In the genomic region with DNA sequence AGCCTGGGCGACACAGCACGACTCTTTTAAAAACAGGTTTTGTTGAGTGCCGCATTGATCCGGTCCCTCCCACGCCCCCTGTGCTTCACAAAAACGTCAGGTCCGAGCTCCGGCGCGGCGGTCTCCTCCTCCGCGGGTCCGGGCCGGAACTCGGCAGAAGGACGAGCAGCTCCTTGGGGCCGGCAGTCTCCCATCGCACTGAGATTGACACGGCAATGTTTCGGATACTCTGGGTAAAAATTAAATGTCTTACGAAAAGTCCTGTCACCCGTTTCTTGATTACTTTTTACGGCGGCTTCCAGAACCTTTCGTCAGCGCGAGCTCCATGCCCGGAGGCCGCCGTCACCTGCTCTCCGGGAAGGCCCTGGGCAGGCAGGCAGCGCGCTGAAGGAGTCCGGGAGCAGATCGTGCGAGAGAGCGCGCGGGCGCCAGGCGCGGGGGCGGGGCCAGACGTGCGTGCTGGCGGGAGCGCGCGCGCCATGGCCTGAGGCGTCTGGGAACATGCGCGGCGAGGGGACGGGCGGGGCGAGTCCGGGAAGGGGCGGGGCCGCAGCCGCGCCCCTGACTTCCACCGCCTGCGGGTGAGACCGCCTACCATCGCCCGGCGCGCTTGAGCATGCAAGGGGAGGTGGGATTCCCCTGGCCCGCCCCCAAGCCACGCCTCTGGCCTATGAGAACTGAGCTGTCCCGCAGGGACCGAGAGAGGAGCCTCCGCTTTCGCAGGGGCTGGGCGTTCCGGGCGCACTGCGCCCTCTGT, we compare ENCODE assay signal across 8 cellular contexts. TPM values are rescaled to one million over a fixed set of nuclear protein-coding genes. Genes with fewer than 3 reads are reported as not detected.
DNase-seq lines count a peak whose midpoint lies in the region; ATAC-seq and TF ChIP-seq lines count a peak whose summit lies in the region.

No MANE protein-coding gene starts in this region.

- DNase-seq in DMS79 treated with DMSO at 0.1 percent for 48 hours (lab: John Stamatoyannopoulos, UW) (peak; percentile 96), Panc1 (ENCODE audit: low read depth, low spot score) (peak; percentile 89), myocyte (ENCODE audit: low read depth) (peak; percentile 99)
- peak; percentile 100 for DNase-seq in activated T-cell treated with anti-CD3 and anti-CD28 coated beads, Interleukin-2, amount 50 U/mL, for 72 hours
- peak; percentile 99 to 100 for DNase-seq in stimulated activated CD8-positive, alpha-beta memory T cell treated with anti-CD3 and anti-CD28 coated beads, Interleukin-7, amount 100 ng/mL, for 4 hours (ENCODE audit: low read depth in 2 of 2)

- H3K79me2 ChIP-seq in KMS-11 (ENCODE audit: insufficient read depth, low read depth) = no peaks in the 10 kb centered on the region; the same call in 1 of the 2 replicates

- H3K27ac ChIP-seq in KMS-11 (peak overlapping the region; percentile 64), Panc1 (ENCODE audit: low read length) (peak overlapping the region; percentile 87)

- peak overlapping the region; percentile 35; the same call in 1 of the 2 replicates for H3K4me2 ChIP-seq in KMS-11

- peaks cover 0 to 2% of the 10 kb centered on the region in 2 donors for H3K36me3 Mint-ChIP-seq in activated T-cell treated with anti-CD3 and anti-CD28 coated beads, Interleukin-2, amount 50 U/mL, for 72 hours (ENCODE audit: insufficient read depth in 2 of 2)

- H4K20me1 ChIP-seq in KMS-11 (ENCODE audit: insufficient read depth) = no peaks in the 10 kb centered on the region

- in situ Hi-C loops in Panc1 (cut with HindIII; ENCODE audit: low pct_unique_long_range_greater_than_20kb, low sequenced_read_pairs) = no loop called here

- H3K4me3 ChIP-seq in KMS-11 (IDR thresholded peaks at IDR 0.05; ENCODE audit: insufficient read depth, low read depth, low read length) (no peak overlapping the region), Panc1 (ENCODE audit: low read depth in 2 of 2, low read length in 2 of 2) (peak overlapping the region; percentile 62 to 67)

- CTCF ChIA-PET in Panc1 (lab: Charles Lee) = interaction anchor here (0.5 to 3.2 kb wide), 23 partner anchors 8 to 572 kb away, joined by 3 to 19 read pairs (median 4); no protein-coding TSS in a partner anchor

- intact Hi-C loops in Panc1 (cut with micrococcal nuclease; ENCODE audit: unreplicated experiment) = loop anchor here (5.0 kb wide), 3 partner anchors 51 to 271 kb away; no protein-coding TSS in a partner anchor

- peak; percentile 90 for ATAC-seq in GM21786 (IDR thresholded peaks at IDR 0.05; ENCODE audit: unreplicated experiment)
- peak; percentile 99 for ATAC-seq in Panc1
- peak; percentile 98 for ATAC-seq in activated T-cell treated with anti-CD3 and anti-CD28 coated beads, Interleukin-2, amount 50 U/mL, for 72 hours (replicated peaks in 1 of 2)
- peak; percentile 99 for ATAC-seq in esophagus mucosa

- peak overlapping the region; percentile 83 to 87 for H3K4me3 Mint-ChIP-seq in activated T-cell treated with anti-CD3 and anti-CD28 coated beads, Interleukin-2, amount 50 U/mL, for 72 hours

- peaks cover 5% of the 10 kb centered on the region for H3K4me1 Mint-ChIP-seq in activated T-cell treated with anti-CD3 and anti-CD28 coated beads, Interleukin-2, amount 50 U/mL, for 72 hours (ENCODE audit: low read depth)

- 0 out of 2 replicates have a peak, but pooled peaks cover 3% of the 10 kb centered on the region for H3K36me3 ChIP-seq in KMS-11 (ENCODE audit: insufficient read depth)
- H3K36me3 ChIP-seq in Panc1 (ENCODE audit: control insufficient read depth, insufficient read depth, low read length) = no peaks in the 10 kb centered on the region

- POLR2A ChIA-PET in Panc1 (lab: Charles Lee) = interaction anchor here (0.5 to 0.9 kb wide), 6 partner anchors 26 to 293 kb away, joined by 3 to 7 read pairs (median 4); no protein-coding TSS in a partner anchor

- no TSS peak for BruUV-seq in Panc1 (replicated peaks; lab: Mats Ljungman, UMichigan)

- peak overlapping the region; percentile 62; the same call in 1 of the 2 replicates for H3K9ac ChIP-seq in KMS-11

- H3K27me3 ChIP-seq in KMS-11 (ENCODE audit: insufficient read depth, low read depth) (no peaks in the 10 kb centered on the region), Panc1 (ENCODE audit: control insufficient read depth, insufficient read depth, low read length) (no peaks in the 10 kb centered on the region)

- H3K27me3 Mint-ChIP-seq in activated T-cell treated with anti-CD3 and anti-CD28 coated beads, Interleukin-2, amount 50 U/mL, for 72 hours (ENCODE audit: low read depth) = no peaks in the 10 kb centered on the region

- H3K9me3 ChIP-seq in Panc1 (ENCODE audit: control insufficient read depth, insufficient read depth, low read depth, low read length) = no peaks in the 10 kb centered on the region

- peak overlapping the region; percentile 85 for H3K27ac Mint-ChIP-seq in activated T-cell treated with anti-CD3 and anti-CD28 coated beads, Interleukin-2, amount 50 U/mL, for 72 hours

- no peaks in the 10 kb centered on the region for H3K4me1 ChIP-seq in KMS-11 (ENCODE audit: low read depth, poor library complexity, severe bottlenecking)
- no peaks in the 10 kb centered on the region for H3K4me1 ChIP-seq in Panc1 (ENCODE audit: control insufficient read depth, insufficient read depth, low read length)

- TF ChIP-seq CTCF in KMS-11 (conservative IDR thresholded peaks at IDR 0.05; ENCODE audit: low read depth, low read length) = no peak
- no peak for TF ChIP-seq CTCF in Panc1 (IDR thresholded peaks at IDR 0.05)

- no peaks in the 10 kb centered on the region for H3K9me3 Mint-ChIP-seq in activated T-cell treated with anti-CD3 and anti-CD28 coated beads, Interleukin-2, amount 50 U/mL, for 72 hours

- H2AFZ ChIP-seq in KMS-11 (ENCODE audit: low read depth) = peak overlapping the region; percentile 77

RNA-seq across cellular contexts. Expression of gene SRL, which starts 11.7 kb away (rescaled TPM):
- total RNA-seq in Panc1 (2021; ENCODE audit: unreplicated experiment) (not detected), esophagus mucosa (0.16 TPM), myocyte (1.9 and 2.7 TPM in 2 replicates)
- polyA plus RNA-seq in Panc1 (2012; ENCODE audit: insufficient read length) = not detected
- not detected for total RNA-seq in activated T-cell treated with anti-CD3 and anti-CD28 coated beads, Interleukin-2, amount 50 U/mL, for 72 hours
- 0.44 TPM for polyA plus RNA-seq in myocyte (2012)

RNA-seq across cellular contexts. Expression of gene TFAP4, which starts 19.3 kb away (rescaled TPM):
- 11.1 TPM for total RNA-seq in Panc1 (2021; ENCODE audit: unreplicated experiment)
- polyA plus RNA-seq in Panc1 (2012; ENCODE audit: insufficient read length) = 18.7 TPM
- 10 to 100 TPM; 17.8 to 27.2 TPM for total RNA-seq in activated T-cell treated with anti-CD3 and anti-CD28 coated beads, Interleukin-2, amount 50 U/mL, for 72 hours
- total RNA-seq in esophagus mucosa = 11.6 TPM
- 4.4 and 5.0 TPM in 2 replicates for total RNA-seq in myocyte
- 3.5 TPM for polyA plus RNA-seq in myocyte (2012)
